ENCODE assay signal across 18 cellular contexts in genomic region chr1:94056171-94056570, GRCh38.
"Had no signal": no experiment of that assay in that cellular context is flagged by ENCODE, and none has a peak within 500 bp of the region (broad histone marks: within the 10 kb centered on the region; RNA-seq: fewer than 3 reads in every experiment).

No MANE protein-coding gene starts in this region.

- H3K9me3 ChIP-seq: esophagus muscularis mucosa had no signal

- DNase-seq: activated CD4-positive, alpha-beta T cell treated with anti-CD3 and anti-CD28 coated beads for 1 hour; activated CD4-positive, alpha-beta T cell treated with anti-CD3 and anti-CD28 coated beads, Interleukin-2, amount 50 U/mL, for 4 hours; activated naive CD4-positive, alpha-beta T cell treated with anti-CD3 and anti-CD28 coated beads for 36 hours; activated naive CD8-positive, alpha-beta T cell treated with anti-CD3 and anti-CD28 coated beads, Interleukin-2, amount 50 U/mL, for 24 hours; activated T-cell treated with anti-CD3 and anti-CD28 coated beads for 4 hours; aorta; endodermal cell; head of caudate nucleus; immature natural killer cell; left cardiac atrium; nucleus accumbens; stimulated activated CD4-positive, alpha-beta T cell treated with anti-CD3 and anti-CD28 coated beads, Interleukin-4, amount 100 ng/mL, for 4 hours; stimulated activated CD8-positive, alpha-beta memory T cell treated with anti-CD3 and anti-CD28 coated beads, Interleukin-4, amount 100 ng/mL, for 48 hours; stimulated activated naive CD8-positive, alpha-beta T cell treated with anti-CD3 and anti-CD28 coated beads, Interleukin-15, Interleukin-2, amounts not matched to agents 100 U/mL and 50 U/mL, for 24 hours had no signal

- H3K27me3 ChIP-seq: esophagus muscularis mucosa had no signal

- H3K4me3 ChIP-seq: esophagus muscularis mucosa, skin epidermis had no signal

- H3K36me3 ChIP-seq: esophagus muscularis mucosa had no signal

- H3K27ac ChIP-seq: esophagus muscularis mucosa, skin epidermis, VCaP had no signal

- ATAC-seq: activated naive CD8-positive, alpha-beta T cell treated with anti-CD3 and anti-CD28 coated beads, Interleukin-2, amount 50 U/mL, for 24 hours; left cardiac atrium; natural killer cell treated with Interleukin-12 subunit alpha and Interleukin-12 subunit beta and Interleukin-15 and Interleukin-18, amount 100 ng/mL, for 72 hours; stimulated activated naive CD8-positive, alpha-beta T cell treated with anti-CD3 and anti-CD28 coated beads, Interleukin-15, Interleukin-2, amounts not matched to agents 100 U/mL and 50 U/mL, for 24 hours had no signal
